In genomic region chr6:158609455-158610155, GRCh38 we compare ENCODE assay signal across 20 cellular contexts.
"Had no signal": no experiment of that assay in that cellular context is flagged by ENCODE, and none has a peak within 500 bp of the region (broad histone marks: within the 10 kb centered on the region; RNA-seq: fewer than 3 reads in every experiment).

No MANE protein-coding gene starts in this region.

- H3K4me3 Mint-ChIP-seq: activated B cell treated with CpG ODN at 0.5 μM for 24 hours; central memory CD8-positive, alpha-beta T cell; naive thymus-derived CD4-positive, alpha-beta T cell; T-helper 2 cell treated with Interferon-gamma antibody and Interleukin-4, amounts not matched to agents 5 μg/mL and 100 μg/mL, for 36 hours had no signal

- ATAC-seq: mucosa of descending colon; naive thymus-derived CD4-positive, alpha-beta T cell; upper lobe of right lung had no signal

- H3K9me3 Mint-ChIP-seq: activated B cell treated with CpG ODN at 0.5 μM for 24 hours; central memory CD8-positive, alpha-beta T cell; T-helper 2 cell treated with Interferon-gamma antibody and Interleukin-4, amounts not matched to agents 5 μg/mL and 100 μg/mL, for 36 hours had no signal

- H3K4me1 Mint-ChIP-seq: activated B cell treated with CpG ODN at 0.5 μM for 24 hours had no signal

- H3K27ac ChIP-seq: epithelial cell of prostate, neutrophil, upper lobe of right lung had no signal

- H3K4me3 ChIP-seq: heart left ventricle, mucosa of descending colon, upper lobe of right lung had no signal

- DNase-seq: activated B cell treated with CpG ODN at 0.5 μM for 24 hours; activated CD4-positive, alpha-beta T cell treated with anti-CD3 and anti-CD28 coated beads for 48 hours; activated naive CD4-positive, alpha-beta T cell treated with anti-CD3 and anti-CD28 coated beads, Interleukin-2, amount 50 U/mL, for 16 hours; activated T-cell treated with anti-CD3 and anti-CD28 coated beads, Interleukin-2, amount 50 U/mL, for 1 hour; effector CD8-positive, alpha-beta T cell; foreskin melanocyte; heart left ventricle; mucosa of descending colon; naive thymus-derived CD4-positive, alpha-beta T cell; retina; small intestine; stimulated activated CD4-positive, alpha-beta T cell treated with anti-CD3 and anti-CD28 coated beads, Interleukin-4, amount 100 ng/mL, for 24 hours; stimulated activated naive CD4-positive, alpha-beta T cell treated with Interleukin-2 at 50 U/mL for 16 hours; substantia nigra; upper lobe of right lung had no signal

- FAIRE-seq: islet of Langerhans, small intestine had no signal

- H3K27me3 ChIP-seq: heart left ventricle, neutrophil, upper lobe of right lung had no signal

- H3K9me3 ChIP-seq: mucosa of descending colon, neutrophil, upper lobe of right lung had no signal

- H3K27me3 Mint-ChIP-seq: activated B cell treated with CpG ODN at 0.5 μM for 24 hours; central memory CD8-positive, alpha-beta T cell; naive thymus-derived CD4-positive, alpha-beta T cell had no signal

- H3K27ac Mint-ChIP-seq: activated B cell treated with CpG ODN at 0.5 μM for 24 hours; naive thymus-derived CD4-positive, alpha-beta T cell; T-helper 2 cell treated with Interferon-gamma antibody and Interleukin-4, amounts not matched to agents 5 μg/mL and 100 μg/mL, for 36 hours had no signal
